Comparison of ENCODE assay signal across 22 cellular contexts in the genomic region with DNA sequence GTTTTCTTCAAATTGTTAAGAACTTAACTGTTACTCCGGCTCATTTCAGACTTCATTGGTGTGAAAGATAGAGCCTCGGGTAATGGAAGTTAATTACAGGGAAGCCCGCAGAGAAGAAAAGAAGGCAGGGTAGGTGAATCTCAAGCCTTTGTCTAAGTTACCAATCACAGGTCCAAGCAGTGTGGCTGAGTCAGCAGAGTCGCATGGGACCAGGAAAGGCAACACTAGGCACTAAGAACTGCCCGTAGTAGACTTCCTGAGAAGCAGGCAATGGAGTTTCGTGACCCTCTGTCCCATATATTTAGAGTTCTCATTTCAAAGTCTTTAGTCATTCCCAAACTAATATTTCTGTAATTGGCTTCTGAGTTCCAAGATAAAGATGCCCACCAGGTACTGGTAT.
DNase-seq lines count a peak whose midpoint lies in the region; ATAC-seq, FAIRE-seq and TF ChIP-seq lines count a peak whose summit lies in the region.
"Had no signal": no experiment of that assay in that cellular context is flagged by ENCODE, and none has a peak within 500 bp of the region (broad histone marks: within the 10 kb centered on the region; RNA-seq: fewer than 3 reads in every experiment).

No MANE protein-coding gene starts in this region.

- H3K4me1 ChIP-seq in DND-41 (ENCODE audit: insufficient read depth, low read length) (no peaks in the 10 kb centered on the region), GM23338 (ENCODE audit: insufficient read depth) (0 out of 2 replicates have a peak, but pooled peaks cover 6% of the 10 kb centered on the region), trophoblast cell (ENCODE audit: control insufficient read depth in 1 of 2, insufficient read depth in 2 of 2, low read length in 2 of 2) (no peaks in the 10 kb centered on the region), MM.1S (ENCODE audit: low read length) (no peaks in the 10 kb centered on the region)

- no peaks in the 10 kb centered on the region for H3K9me3 ChIP-seq in DND-41 (ENCODE audit: insufficient read depth, low read length, severe bottlenecking)
- no peaks in the 10 kb centered on the region for H3K9me3 ChIP-seq in trophoblast cell (ENCODE audit: insufficient read depth, low read depth, low read length)
- H3K9me3 ChIP-seq in MM.1S (replicated peaks; ENCODE audit: insufficient read depth, low read length): no peaks in the 10 kb centered on the region
- H3K9me3 ChIP-seq: BLaER1 had no signal

- POLR2A ChIA-PET in activated CD4-positive, alpha-beta T cell treated with anti-CD3 and anti-CD28 coated beads, Interleukin-2, amount 10 ng/mL, durations not matched to agents 7 days and 5 days (lab: Charles Lee): no interaction called here

- H2AFZ ChIP-seq in DND-41 (ENCODE audit: low read depth, low read length) (peak overlapping the region; percentile 19; the same call in 1 of the 2 replicates), GM23338 (peak overlapping the region; percentile 72; the same call in 1 of the 2 replicates), trophoblast cell (ENCODE audit: insufficient read depth, low read length, poor library complexity) (no peak overlapping the region), MM.1S (ENCODE audit: low read length) (no peak overlapping the region)
- H2AFZ ChIP-seq: GM23248 had no signal

- FAIRE-seq in bronchial epithelial cell (lab: Jason Lieb, UNC): peak; percentile 18
- FAIRE-seq: GM12892, GM18507, HepG2 had no signal

- no peak overlapping the region for H3K4me2 ChIP-seq in DND-41 (ENCODE audit: insufficient read depth, low read length)
- H3K4me2 ChIP-seq in GM23338: no peak overlapping the region
- no peak overlapping the region for H3K4me2 ChIP-seq in trophoblast cell (ENCODE audit: low read length)
- H3K4me2 ChIP-seq in MM.1S (ENCODE audit: low read depth, low read length): no peak overlapping the region
- H3K4me2 ChIP-seq: BLaER1 had no signal

- H3K27me3 Mint-ChIP-seq in GM23338 (ENCODE audit: insufficient read depth, low read depth, poor library complexity): no peaks in the 10 kb centered on the region
- H3K27me3 Mint-ChIP-seq in activated CD4-positive, alpha-beta T cell treated with anti-CD3 and anti-CD28 coated beads, Interleukin-2, amount 10 ng/mL, durations not matched to agents 7 days and 5 days: no peaks in the 10 kb centered on the region

- no peak for ATAC-seq in DND-41 (ENCODE audit: insufficient read depth, low read depth)
- ATAC-seq in GM23338: no peak
- ATAC-seq in HG03097 (IDR thresholded peaks at IDR 0.05; ENCODE audit: low FRiP score, unreplicated experiment): no peak
- ATAC-seq: HCT116, HepG2 had no signal

- H3K9me2 ChIP-seq in GM23338 (ENCODE audit: insufficient read depth) (peaks cover 9% of the 10 kb centered on the region), MM.1S (replicated peaks; ENCODE audit: insufficient read depth, low read length) (no peaks in the 10 kb centered on the region)

- DNase-seq in DND-41 (no peak), GM23338 (ENCODE audit: low spot score) (no peak), bronchial epithelial cell (ENCODE audit: low read depth) (no peak), trophoblast cell (peak; percentile 61 to 79), MM.1S (no peak)
- no peak for DNase-seq in activated CD4-positive, alpha-beta T cell treated with anti-CD3 and anti-CD28 coated beads, Interleukin-2, amount 10 ng/mL, durations not matched to agents 7 days and 5 days
- DNase-seq: 8988T; CD4-positive, alpha-beta memory T cell; DMS153; DMS79 treated with DMSO at 0.1 percent for 48 hours; GDM1; GM23248; H7; HFFc6 had no signal

- H3K36me3 ChIP-seq in DND-41 (ENCODE audit: insufficient read depth, low read length) (no peaks in the 10 kb centered on the region), GM23338 (ENCODE audit: insufficient read depth) (no peaks in the 10 kb centered on the region), bronchial epithelial cell (ENCODE audit: control insufficient read depth, insufficient read depth, low read length) (no peaks in the 10 kb centered on the region), trophoblast cell (ENCODE audit: control insufficient read depth in 1 of 2, insufficient read depth in 2 of 2, low read length in 2 of 2) (no peaks in the 10 kb centered on the region), MM.1S (replicated peaks; ENCODE audit: insufficient read depth, low read length) (no peaks in the 10 kb centered on the region)
- H3K36me3 ChIP-seq: BLaER1 had no signal

- no peak overlapping the region for H4K8ac ChIP-seq in trophoblast cell (ENCODE audit: low read depth, low read length)

- H3K27me3 ChIP-seq in DND-41 (ENCODE audit: insufficient read depth, low read length, poor library complexity) (no peaks in the 10 kb centered on the region), GM23338 (ENCODE audit: insufficient read depth) (no peaks in the 10 kb centered on the region), bronchial epithelial cell (ENCODE audit: control insufficient read depth, insufficient read depth, low read length) (peaks cover 2% of the 10 kb centered on the region), trophoblast cell (ENCODE audit: insufficient read depth, low read length) (no peaks in the 10 kb centered on the region), MM.1S (replicated peaks; ENCODE audit: insufficient read depth, low read length) (no peaks in the 10 kb centered on the region)
- H3K27me3 ChIP-seq: BLaER1 had no signal

- TF ChIP-seq CTCF in DND-41 (IDR thresholded peaks at IDR 0.05; ENCODE audit: borderline replicate concordance, extremely low read depth, low read length, poor library complexity, severe bottlenecking) (no peak), GM23338 (conservative IDR thresholded peaks at IDR 0.05; ENCODE audit: low read depth in 2 of 2) (no peak), bronchial epithelial cell (IDR thresholded peaks at IDR 0.05; ENCODE audit: insufficient read depth, low read length, severe bottlenecking) (no peak), MM.1S (IDR thresholded peaks at IDR 0.05; ENCODE audit: low read length) (no peak)

- no peak overlapping the region for H3K14ac ChIP-seq in trophoblast cell (ENCODE audit: low read length)

- no peaks in the 10 kb centered on the region for H4K20me1 ChIP-seq in DND-41 (ENCODE audit: insufficient read depth, low read length)
- H4K20me1 ChIP-seq in GM23338 (replicated peaks; ENCODE audit: insufficient read depth): no peaks in the 10 kb centered on the region
- no peaks in the 10 kb centered on the region for H4K20me1 ChIP-seq in MM.1S (ENCODE audit: insufficient read depth, low read length)
- H4K20me1 ChIP-seq: BLaER1 had no signal

- WGBS in trophoblast cell (ENCODE audit: extremely low coverage, insufficient coverage, insufficient read length): no CpG with 5 or more reads among the region's 6 CpGs

- CTCF ChIA-PET in activated CD4-positive, alpha-beta T cell treated with anti-CD3 and anti-CD28 coated beads, Interleukin-2, amount 10 ng/mL, durations not matched to agents 7 days and 5 days (lab: Charles Lee): interaction anchor here (0.6 kb wide), 1 partner anchor 125 kb away, joined by 3 read pairs; no protein-coding TSS in a partner anchor

- H3K4me3 ChIP-seq in DND-41 (ENCODE audit: low read depth in 1 of 2, low read length in 2 of 2) (no peak overlapping the region), GM23338 (no peak overlapping the region), bronchial epithelial cell (ENCODE audit: low read depth, low read length) (no peak overlapping the region), trophoblast cell (ENCODE audit: low read depth, low read length) (no peak overlapping the region), MM.1S (ENCODE audit: low read length) (no peak overlapping the region)
- H3K4me3 ChIP-seq: BLaER1, GM23248 had no signal

- H4K91ac ChIP-seq in trophoblast cell (ENCODE audit: low read depth, low read length): no peak overlapping the region

- H3K79me2 ChIP-seq in DND-41 (ENCODE audit: insufficient read depth, low read length) (no peaks in the 10 kb centered on the region), GM23338 (replicated peaks; ENCODE audit: insufficient read depth) (no peaks in the 10 kb centered on the region), trophoblast cell (ENCODE audit: control insufficient read depth, insufficient read depth, low read length, poor library complexity) (no peaks in the 10 kb centered on the region), MM.1S (ENCODE audit: low read length) (no peaks in the 10 kb centered on the region)

- no peak overlapping the region for H2AK5ac ChIP-seq in trophoblast cell (ENCODE audit: low read length)

- no peaks in the 10 kb centered on the region for H3K9me3 Mint-ChIP-seq in GM23338
- H3K9me3 Mint-ChIP-seq in activated CD4-positive, alpha-beta T cell treated with anti-CD3 and anti-CD28 coated beads, Interleukin-2, amount 10 ng/mL, durations not matched to agents 7 days and 5 days: peaks cover 3% of the 10 kb centered on the region
- H3K9me3 Mint-ChIP-seq: HFFc6, IgD-negative memory B cell had no signal

- H2BK120ac ChIP-seq in trophoblast cell (ENCODE audit: insufficient read depth, low read length, poor library complexity): no peak overlapping the region

- no peak overlapping the region for H2BK12ac ChIP-seq in trophoblast cell (ENCODE audit: low read length)

- no peak overlapping the region for H3K9ac ChIP-seq in DND-41 (ENCODE audit: low read depth, low read length)
- no peak overlapping the region for H3K9ac ChIP-seq in trophoblast cell (ENCODE audit: low read length)
- H3K9ac ChIP-seq in MM.1S (ENCODE audit: low read length): no peak overlapping the region
- H3K9ac ChIP-seq: BLaER1, GM23248 had no signal

- H3K79me1 ChIP-seq in trophoblast cell (ENCODE audit: low read length): no peaks in the 10 kb centered on the region

- no peak overlapping the region for H3K4ac ChIP-seq in trophoblast cell (ENCODE audit: low read depth, low read length)

- H3K36me3 Mint-ChIP-seq in GM23338 (ENCODE audit: low read depth): no peaks in the 10 kb centered on the region
- H3K36me3 Mint-ChIP-seq in activated CD4-positive, alpha-beta T cell treated with anti-CD3 and anti-CD28 coated beads, Interleukin-2, amount 10 ng/mL, durations not matched to agents 7 days and 5 days (ENCODE audit: low read depth): no peaks in the 10 kb centered on the region
- H3K36me3 Mint-ChIP-seq: CD14-positive monocyte; CD4-positive, alpha-beta memory T cell; IgD-negative memory B cell had no signal

- no peak overlapping the region for H2BK5ac ChIP-seq in trophoblast cell (ENCODE audit: low read depth, low read length, poor library complexity)

- no peak overlapping the region for H4K12ac ChIP-seq in trophoblast cell (ENCODE audit: low read depth, low read length)

- H3F3A ChIP-seq in GM23338 (replicated peaks; ENCODE audit: low read depth): no peaks in the 10 kb centered on the region
- no peaks in the 10 kb centered on the region for H3F3A ChIP-seq in MM.1S (ENCODE audit: insufficient read depth, low read length)

- peaks cover 7% of the 10 kb centered on the region; the same call in 2 of the 3 replicates for H3K4me1 Mint-ChIP-seq in GM23338
- peaks cover 5% of the 10 kb centered on the region for H3K4me1 Mint-ChIP-seq in activated CD4-positive, alpha-beta T cell treated with anti-CD3 and anti-CD28 coated beads, Interleukin-2, amount 10 ng/mL, durations not matched to agents 7 days and 5 days
- H3K4me1 Mint-ChIP-seq: CD14-positive monocyte, IgD-negative memory B cell had no signal

- H3K4me3 Mint-ChIP-seq in GM23338: no peak overlapping the region
- H3K4me3 Mint-ChIP-seq in activated CD4-positive, alpha-beta T cell treated with anti-CD3 and anti-CD28 coated beads, Interleukin-2, amount 10 ng/mL, durations not matched to agents 7 days and 5 days: no peak overlapping the region
- H3K4me3 Mint-ChIP-seq: CD14-positive monocyte; CD4-positive, alpha-beta memory T cell; HFFc6; IgD-negative memory B cell had no signal

- no peak overlapping the region for H3K27ac ChIP-seq in DND-41 (ENCODE audit: low read length)
- H3K27ac ChIP-seq in GM23338 (ENCODE audit: low read depth): no peak overlapping the region
- no peak overlapping the region for H3K27ac ChIP-seq in trophoblast cell (ENCODE audit: low read depth, low read length)
- no peak overlapping the region for H3K27ac ChIP-seq in MM.1S (ENCODE audit: low read length)
- H3K27ac ChIP-seq: BLaER1, GM23248 had no signal

- no peak overlapping the region for H3K27ac Mint-ChIP-seq in GM23338
- H3K27ac Mint-ChIP-seq in activated CD4-positive, alpha-beta T cell treated with anti-CD3 and anti-CD28 coated beads, Interleukin-2, amount 10 ng/mL, durations not matched to agents 7 days and 5 days: no peak overlapping the region
- H3K27ac Mint-ChIP-seq: CD4-positive, alpha-beta memory T cell; HFFc6; IgD-negative memory B cell had no signal

- no peak overlapping the region for H3K23ac ChIP-seq in trophoblast cell (ENCODE audit: low read length)

- H3K18ac ChIP-seq in trophoblast cell (ENCODE audit: low read length): no peak overlapping the region

Comparison
In these comparisons a context has a peak if more than half of its experiments do, and no peak if none do; other contexts are left out.
1. DNase-seq: peak in trophoblast cell (2 of 2); none in DND-41 (single experiment), GM23338 (single experiment), bronchial epithelial cell (single experiment), activated CD4-positive, alpha-beta T cell treated with anti-CD3 and anti-CD28 coated beads, Interleukin-2, amount 10 ng/mL, durations not matched to agents 7 days and 5 days (single experiment) and MM.1S (single experiment).
2. H2AFZ ChIP-seq: peak in DND-41 (single experiment) and GM23338 (single experiment); none in trophoblast cell (single experiment) and MM.1S (single experiment).